29 cellular contexts compared by ENCODE assay signal in genomic region chr18:43247944-43248343, GRCh38. TPM values are rescaled to one million over a fixed set of nuclear protein-coding genes. Genes with fewer than 3 reads are reported as not detected.
"Had no signal": no experiment of that assay in that cellular context is flagged by ENCODE, and none has a peak within 500 bp of the region (broad histone marks: within the 10 kb centered on the region; RNA-seq: fewer than 3 reads in every experiment).

No MANE protein-coding gene starts in this region.

- H3K79me2 ChIP-seq: parathyroid adenoma had no signal

- H3K4me1 ChIP-seq: neural progenitor cell, parathyroid adenoma, psoas muscle, stomach, thyroid gland, tibial nerve, upper lobe of left lung, vagina had no signal

- H2AFZ ChIP-seq: neural progenitor cell, parathyroid adenoma had no signal

- H3K27ac ChIP-seq: neural progenitor cell, ovary, parathyroid adenoma, psoas muscle, skin epidermis, stomach, thoracic aorta, thyroid gland, tibial nerve, upper lobe of left lung, vagina had no signal

- H3K36me3 ChIP-seq: neural progenitor cell, ovary, stomach, thoracic aorta, thyroid gland, tibial nerve, upper lobe of left lung, vagina had no signal

- H3K9me3 ChIP-seq: ovary, psoas muscle, stomach, thoracic aorta, thyroid gland, tibial nerve, upper lobe of left lung, vagina had no signal

- H3K4me2 ChIP-seq: neural progenitor cell had no signal

- H3K4me3 ChIP-seq: neural progenitor cell, ovary, psoas muscle, skin epidermis, stomach, thoracic aorta, thyroid gland, tibial nerve, upper lobe of left lung, vagina had no signal

- FAIRE-seq: urothelium cell line had no signal

- DNase-seq: naive thymus-derived CD4-positive, alpha-beta T cell; natural killer cell; occipital lobe; ovary; posterior cingulate gyrus; psoas muscle; right cardiac atrium; stimulated activated CD4-positive, alpha-beta T cell treated with anti-CD3 and anti-CD28 coated beads, Interleukin-15, amount 100 ng/mL, for 24 hours; stimulated activated CD4-positive, alpha-beta T cell treated with anti-CD3 and anti-CD28 coated beads, Interleukin-2, amount 100 ng/mL, for 24 hours; stimulated activated CD4-positive, alpha-beta T cell treated with anti-CD3 and anti-CD28 coated beads, Interleukin-2, amount 100 ng/mL, for 48 hours; stimulated activated CD4-positive, alpha-beta T cell treated with anti-CD3 and anti-CD28 coated beads, Interleukin-4, amount 100 ng/mL, for 24 hours; stimulated activated naive B cell treated with anti-CD40 and anti-IgM and Interleukin-4, amounts not matched to agents 10 μg/mL and 1 μg/mL and 100 μg/mL, for 72 hours; stimulated activated naive CD4-positive, alpha-beta T cell treated with Interleukin-2 at 50 U/mL for 16 hours; stomach; thyroid gland; trophoblast cell; upper lobe of left lung had no signal

- H3K27me3 ChIP-seq: neural progenitor cell, ovary, stomach, thyroid gland, tibial nerve, upper lobe of left lung, vagina had no signal

- H3K9ac ChIP-seq: neural progenitor cell, parathyroid adenoma had no signal

- ATAC-seq: naive thymus-derived CD4-positive, alpha-beta T cell; natural killer cell; psoas muscle; right cardiac atrium; sciatic nerve; stimulated activated effector memory CD8-positive, alpha-beta T cell treated with anti-CD3 and anti-CD28 coated beads, Interleukin-12 subunit alpha, Interleukin-12 subunit beta, amount 100 ng/mL, for 72 hours; stimulated activated naive B cell treated with anti-CD40 and anti-IgM and Interleukin-4, amounts not matched to agents 10 μg/mL and 1 μg/mL and 100 μg/mL, for 72 hours had no signal

RNA-seq across cellular contexts. Expression of gene SYT4, which starts 29.3 kb away (rescaled TPM):
- total RNA-seq: naive thymus-derived CD4-positive, alpha-beta T cell; natural killer cell; osteoblast; psoas muscle; renal cortical epithelial cell; sciatic nerve; thoracic aorta; tibial nerve; ureter had no signal
- polyA plus RNA-seq: naive thymus-derived CD4-positive, alpha-beta T cell had no signal
